Comparison of ENCODE assay signal across 8 cellular contexts in genomic region chr15:90352109-90352893, GRCh38. TPM values are rescaled to one million over a fixed set of nuclear protein-coding genes. Genes with fewer than 3 reads are reported as not detected.
DNase-seq lines count a peak whose midpoint lies in the region; ATAC-seq and TF ChIP-seq lines count a peak whose summit lies in the region.

ZNF774 (plus strand) TSS chr15:90352284; CDS start chr15:90354661, 2,377 bp downstream.

- H3K27ac ChIP-seq in H9 (ENCODE audit: insufficient read length, low read depth, low read length) (no peak within 1 kb of the TSS), foreskin keratinocyte (peak within 1 kb of the TSS; percentile 49), neural progenitor cell (no peak within 1 kb of the TSS), stomach smooth muscle (ENCODE audit: low read length) (peak within 1 kb of the TSS; percentile 24)

- no peaks in the 10 kb centered on the region for H3K79me1 ChIP-seq in H9 (ENCODE audit: insufficient read depth, low read depth, low read length, poor library complexity, severe bottlenecking)

- H3K27me3 ChIP-seq in H9 (ENCODE audit: insufficient read depth, low read length) (no peaks in the 10 kb centered on the region), foreskin keratinocyte (no peaks in the 10 kb centered on the region), neural progenitor cell (peaks cover 12% of the 10 kb centered on the region), stomach smooth muscle (ENCODE audit: control insufficient read depth in 1 of 2, insufficient read depth in 2 of 2, low read length in 2 of 2) (no peaks in the 10 kb centered on the region)

- H3K9me3 ChIP-seq in H9 (ENCODE audit: control insufficient read depth, low read depth, low read length) (no peaks in the 10 kb centered on the region), neural progenitor cell (ENCODE audit: low read depth) (no peaks in the 10 kb centered on the region), stomach smooth muscle (ENCODE audit: control insufficient read depth in 2 of 2, low read length in 2 of 2) (no peaks in the 10 kb centered on the region)

- H3K36me3 ChIP-seq in neural progenitor cell (no peaks in the 10 kb centered on the region), stomach smooth muscle (ENCODE audit: control insufficient read depth in 2 of 2, insufficient read depth in 2 of 2, low read length in 2 of 2) (no peaks in the 10 kb centered on the region)

- peaks cover 3% of the 10 kb centered on the region for H3F3A ChIP-seq in neural progenitor cell (ENCODE audit: low read depth)

- peaks cover 15% of the 10 kb centered on the region for H3K27me3 Mint-ChIP-seq in H9 (ENCODE audit: low read depth)
- H3K27me3 Mint-ChIP-seq in neural progenitor cell (ENCODE audit: insufficient read depth, low read depth) = peaks cover 13% of the 10 kb centered on the region

- H3K18ac ChIP-seq in H9 (ENCODE audit: insufficient read length, low read depth, low read length) = no peak within 1 kb of the TSS

- peak within 1 kb of the TSS; percentile 80 to 94 for H3K4me3 Mint-ChIP-seq in H9
- peak within 1 kb of the TSS; percentile 91 for H3K4me3 Mint-ChIP-seq in neural progenitor cell

- H4K20me1 ChIP-seq in H9 (ENCODE audit: control insufficient read depth, insufficient read depth, insufficient read length) (no peaks in the 10 kb centered on the region), neural progenitor cell (ENCODE audit: low read depth) (no peaks in the 10 kb centered on the region)

- no peak within 1 kb of the TSS for H2BK15ac ChIP-seq in H9 (ENCODE audit: low read depth, low read length)

- DNase-seq in ELR (ENCODE audit: low read depth) (peak; percentile 97), H9 (peak; percentile 93), M059J (ENCODE audit: low read depth) (peak; percentile 96), foreskin keratinocyte (peak; percentile 77 to 92), neural progenitor cell (ENCODE audit: low spot score) (peak; percentile 97)
- peak; percentile 95 for DNase-seq in activated effector memory CD4-positive, alpha-beta T cell treated with anti-CD3 and anti-CD28 coated beads, Interleukin-2, amount 50 U/mL, for 16 hours

- H3K4me3 ChIP-seq in neural progenitor cell (peak within 1 kb of the TSS; percentile 85), stomach smooth muscle (ENCODE audit: low read length in 2 of 2) (peak within 1 kb of the TSS; percentile 85 to 91)

- H3K4me2 ChIP-seq in H9 (ENCODE audit: insufficient read depth, insufficient read length, low read length) (peak within 1 kb of the TSS; percentile 96), neural progenitor cell (peak within 1 kb of the TSS; percentile 76)

- no peak within 1 kb of the TSS; the same call in 1 of the 2 replicates for H3K14ac ChIP-seq in H9 (ENCODE audit: insufficient read depth, low read length)

- H2AK5ac ChIP-seq in H9 (ENCODE audit: insufficient read length, low read length) = no peak within 1 kb of the TSS

- H4K5ac ChIP-seq in H9 (ENCODE audit: insufficient read length, low read depth, low read length) = no peak within 1 kb of the TSS

- H2BK20ac ChIP-seq in H9 (ENCODE audit: low read depth, low read length, poor library complexity, severe bottlenecking) = no peak within 1 kb of the TSS

- H2BK12ac ChIP-seq in H9 (ENCODE audit: insufficient read length, low read depth, low read length) = no peak within 1 kb of the TSS

- H2BK120ac ChIP-seq in H9 (ENCODE audit: low read depth, low read length, poor library complexity, severe bottlenecking) = no peak within 1 kb of the TSS

- H3K4ac ChIP-seq in H9 (ENCODE audit: low read depth, low read length) = no peak within 1 kb of the TSS

- H3K9ac ChIP-seq in H9 (ENCODE audit: extremely low read depth, insufficient read length, low read length) = no peak within 1 kb of the TSS
- H3K9ac ChIP-seq in neural progenitor cell = no peak within 1 kb of the TSS
- H3K9ac ChIP-seq in stomach smooth muscle (ENCODE audit: low read length in 2 of 2) = peak within 1 kb of the TSS; percentile 69 to 82

- H3K36me3 Mint-ChIP-seq in H9 (ENCODE audit: insufficient read depth in 1 of 3, low read depth in 3 of 3) (no peaks in the 10 kb centered on the region; a peak in 1 of 7 replicates), neural progenitor cell (no peaks in the 10 kb centered on the region)

- no peak within 1 kb of the TSS for H4K8ac ChIP-seq in H9 (replicated peaks; ENCODE audit: insufficient read length, low read depth, low read length)

- no peak within 1 kb of the TSS for H2BK5ac ChIP-seq in H9 (ENCODE audit: insufficient read length, low read length)

- H3T11ph ChIP-seq in H9 (ENCODE audit: low read length) = no peak within 1 kb of the TSS

- H3K4me1 Mint-ChIP-seq in H9 = peaks cover 4 to 5% of the 10 kb centered on the region in 2 experiments; a peak in 2 of 4 replicates
- H3K4me1 Mint-ChIP-seq in neural progenitor cell = no peaks in the 10 kb centered on the region

- peak; percentile 95 for ATAC-seq in foreskin keratinocyte

- peak; percentile 50; the same call in 1 of the 2 replicates for TF ChIP-seq POLR2A in Raji (IDR thresholded peaks at IDR 0.05; ENCODE audit: insufficient read depth, low read depth, low read length)

- no peak within 1 kb of the TSS for H3K56ac ChIP-seq in H9 (ENCODE audit: insufficient read length, low read depth, low read length)

- WGBS in H9 (ENCODE audit: extremely low coverage, insufficient read length, low lambda C conversion rate) = no CpG with 5 or more reads among the region's 53 CpGs

- H3K23ac ChIP-seq in H9 (ENCODE audit: insufficient read length, low read depth, low read length) = no peak within 1 kb of the TSS

- H2AFZ ChIP-seq in H9 (ENCODE audit: low read length) = peak within 1 kb of the TSS; percentile 42
- peak within 1 kb of the TSS; percentile 97 for H2AFZ ChIP-seq in neural progenitor cell (replicated peaks)

- H4K91ac ChIP-seq in H9 (ENCODE audit: insufficient read length, low read depth, low read length) = no peak within 1 kb of the TSS

- H3K4me1 ChIP-seq in H9 (ENCODE audit: insufficient read depth, low read length) (no peaks in the 10 kb centered on the region; the same call in 1 of the 2 replicates), foreskin keratinocyte (peaks cover 7% of the 10 kb centered on the region), neural progenitor cell (no peaks in the 10 kb centered on the region), stomach smooth muscle (ENCODE audit: control insufficient read depth, insufficient read depth, low read length) (peaks cover 5% of the 10 kb centered on the region)

- no peaks in the 10 kb centered on the region for H3K9me3 Mint-ChIP-seq in H9
- peaks cover 3% of the 10 kb centered on the region for H3K9me3 Mint-ChIP-seq in neural progenitor cell

- TF ChIP-seq CTCF in H9 (conservative IDR thresholded peaks at IDR 0.05) (no peak), foreskin keratinocyte (conservative IDR thresholded peaks at IDR 0.05) (no peak), neural progenitor cell (IDR thresholded peaks at IDR 0.05) (no peak)

- H3K27ac Mint-ChIP-seq in H9 = peak within 1 kb of the TSS in 1 of 3 experiments; percentile 35; a peak in 1 of 7 replicates
- no peak within 1 kb of the TSS for H3K27ac Mint-ChIP-seq in neural progenitor cell

- no peaks in the 10 kb centered on the region for H3K79me2 ChIP-seq in H9 (ENCODE audit: insufficient read depth, low read length)
- no peaks in the 10 kb centered on the region for H3K79me2 ChIP-seq in neural progenitor cell (ENCODE audit: low read depth)

- peaks cover 10% of the 10 kb centered on the region for H3K23me2 ChIP-seq in H9 (ENCODE audit: insufficient read length, low read depth, low read length, poor library complexity, severe bottlenecking)

RNA-seq across cellular contexts. Expression of gene ZNF774, which starts in this region (rescaled TPM):
- 1.0 and 2.5 TPM in 2 replicates for total RNA-seq in H9 (2021)
- 1.6 and 1.7 TPM in 2 replicates for total RNA-seq in M059J (2014; rRNA removed; shearing (Covaris generic))
- total RNA-seq in foreskin keratinocyte = 1.9 and 2.2 TPM in 2 replicates
- polyA plus RNA-seq in foreskin keratinocyte = 0.81 and 1.1 TPM in 2 replicates
- total RNA-seq in neural progenitor cell (ENCODE audit: low replicate concordance) = 1.9 and 8.3 TPM in 2 replicates

Comparison
In these comparisons a context has a peak if more than half of its experiments do, and no peak if none do; other contexts are left out.
1. H3K27ac ChIP-seq: peak in foreskin keratinocyte (single experiment) and stomach smooth muscle (single experiment); none in H9 (single experiment) and neural progenitor cell (single experiment).
2. H3K9ac ChIP-seq: peak in stomach smooth muscle (2 of 2); none in H9 (single experiment) and neural progenitor cell (single experiment).
3. Peak in every context shown above with its lines, with median percentiles within 50 percentile points of each other: DNase-seq.